Comparison of ENCODE assay signal across 9 cellular contexts in genomic region chr22:42376721-42377177, GRCh38. TPM values are rescaled to one million over a fixed set of nuclear protein-coding genes. Genes with fewer than 3 reads are reported as not detected.
A peak's percentile ranks its signal among the peaks of the same experiment; 100 is the strongest.
DNase-seq lines count a peak whose midpoint lies in the region; ATAC-seq and TF ChIP-seq lines count a peak whose summit lies in the region.
"Had no signal": no experiment of that assay in that cellular context is flagged by ENCODE, and none has a peak within 500 bp of the region (broad histone marks: within the 10 kb centered on the region; RNA-seq: fewer than 3 reads in every experiment).

No MANE protein-coding gene starts in this region.

- no peaks in the 10 kb centered on the region for H3K27me3 ChIP-seq in heart right ventricle

- no peak overlapping the region for H3K27ac Mint-ChIP-seq in stimulated activated naive CD8-positive, alpha-beta T cell treated with anti-CD3 and anti-CD28 coated beads, Interleukin-15, amount 100 ng/mL, for 72 hours

- no peaks in the 10 kb centered on the region for H3K36me3 ChIP-seq in heart right ventricle
- H3K36me3 ChIP-seq: thoracic aorta had no signal

- no peaks in the 10 kb centered on the region for H3K9me3 Mint-ChIP-seq in stimulated activated naive CD8-positive, alpha-beta T cell treated with anti-CD3 and anti-CD28 coated beads, Interleukin-15, amount 100 ng/mL, for 72 hours

- peaks cover 0 to 20% (median 0%) of the 10 kb centered on the region in 9 donors for H3K4me1 ChIP-seq in heart right ventricle

- H3K4me3 Mint-ChIP-seq in stimulated activated naive CD8-positive, alpha-beta T cell treated with anti-CD3 and anti-CD28 coated beads, Interleukin-15, amount 100 ng/mL, for 72 hours = no peak overlapping the region

- H3K4me1 Mint-ChIP-seq in stimulated activated naive CD8-positive, alpha-beta T cell treated with anti-CD3 and anti-CD28 coated beads, Interleukin-15, amount 100 ng/mL, for 72 hours = peaks cover 5% of the 10 kb centered on the region

- intact Hi-C loops in heart right ventricle (cut with DNase I) = no loop called here

- H3K9me3 ChIP-seq in heart right ventricle = no peaks in the 10 kb centered on the region
- H3K9me3 ChIP-seq: thoracic aorta had no signal

- TF ChIP-seq CTCF in HFF-Myc (IDR thresholded peaks at IDR 0.05; ENCODE audit: low read depth, low read length, missing control alignments) = no peak
- TF ChIP-seq CTCF in heart right ventricle (IDR thresholded peaks at IDR 0.05) = no peak

- H3K4me3 ChIP-seq in HFF-Myc (replicated peaks; ENCODE audit: low read depth, low read length) (no peak overlapping the region), heart right ventricle (no peak overlapping the region)
- H3K4me3 ChIP-seq: thoracic aorta had no signal

- WGBS in heart right ventricle, 2 donors = 24 to 28% methylated on average over 10 of the region's 10 CpGs

- H3K27me3 Mint-ChIP-seq in stimulated activated naive CD8-positive, alpha-beta T cell treated with anti-CD3 and anti-CD28 coated beads, Interleukin-15, amount 100 ng/mL, for 72 hours = no peaks in the 10 kb centered on the region

- ATAC-seq in heart right ventricle (peak; percentile 71 to 87 (median 78)), HG03565 (IDR thresholded peaks at IDR 0.05; ENCODE audit: unreplicated experiment) (no peak)
- no peak for ATAC-seq in stimulated activated naive CD8-positive, alpha-beta T cell treated with anti-CD3 and anti-CD28 coated beads, Interleukin-15, amount 100 ng/mL, for 72 hours

- DNase-seq in HFF-Myc (ENCODE audit: extremely low read depth, low read depth) (peak; percentile 96), SHP77 (lab: John Stamatoyannopoulos, UW) (peak; percentile 81 to 85), heart right ventricle (peak; percentile 61 to 73), stromal cell of bone marrow (ENCODE audit: low read depth) (peak; percentile 16), HuH-7.5 (ENCODE audit: low spot score) (no peak)
- no peak for DNase-seq in stimulated activated naive CD4-positive, alpha-beta T cell treated with Interleukin-2 at 50 U/mL for 16 hours (lab: John Stamatoyannopoulos, UW)
- DNase-seq in stimulated activated naive CD8-positive, alpha-beta T cell treated with anti-CD3 and anti-CD28 coated beads, Interleukin-15, amount 100 ng/mL, for 72 hours = no peak

- H3K27ac ChIP-seq in heart right ventricle = peak overlapping the region in 5 of 10 donors; percentile 3 to 75 (median 35)
- H3K27ac ChIP-seq: thoracic aorta had no signal

RNA-seq across cellular contexts. Expression of gene NFAM1, which starts 55.5 kb away (rescaled TPM):
- total RNA-seq in heart right ventricle = 1 to 10 TPM in 7 of 10 donors, under 1 TPM in 3; 0.45 to 6.4 (median 1.6) TPM
- polyA plus RNA-seq in heart right ventricle = under 1 TPM; 0.38 to 0.44 TPM

Comparison
In these comparisons a context has a peak if more than half of its experiments do, and no peak if none do; other contexts are left out.
1. DNase-seq: peak in HFF-Myc (single experiment), SHP77 (2 of 2), heart right ventricle (2 of 2) and stromal cell of bone marrow (single experiment); none in HuH-7.5 (single experiment), stimulated activated naive CD4-positive, alpha-beta T cell treated with Interleukin-2 at 50 U/mL for 16 hours (single experiment) and stimulated activated naive CD8-positive, alpha-beta T cell treated with anti-CD3 and anti-CD28 coated beads, Interleukin-15, amount 100 ng/mL, for 72 hours (0 of 2).
2. ATAC-seq: peak in heart right ventricle (8 of 8); none in HG03565 (single experiment) and stimulated activated naive CD8-positive, alpha-beta T cell treated with anti-CD3 and anti-CD28 coated beads, Interleukin-15, amount 100 ng/mL, for 72 hours (single experiment).